In the genomic region with DNA sequence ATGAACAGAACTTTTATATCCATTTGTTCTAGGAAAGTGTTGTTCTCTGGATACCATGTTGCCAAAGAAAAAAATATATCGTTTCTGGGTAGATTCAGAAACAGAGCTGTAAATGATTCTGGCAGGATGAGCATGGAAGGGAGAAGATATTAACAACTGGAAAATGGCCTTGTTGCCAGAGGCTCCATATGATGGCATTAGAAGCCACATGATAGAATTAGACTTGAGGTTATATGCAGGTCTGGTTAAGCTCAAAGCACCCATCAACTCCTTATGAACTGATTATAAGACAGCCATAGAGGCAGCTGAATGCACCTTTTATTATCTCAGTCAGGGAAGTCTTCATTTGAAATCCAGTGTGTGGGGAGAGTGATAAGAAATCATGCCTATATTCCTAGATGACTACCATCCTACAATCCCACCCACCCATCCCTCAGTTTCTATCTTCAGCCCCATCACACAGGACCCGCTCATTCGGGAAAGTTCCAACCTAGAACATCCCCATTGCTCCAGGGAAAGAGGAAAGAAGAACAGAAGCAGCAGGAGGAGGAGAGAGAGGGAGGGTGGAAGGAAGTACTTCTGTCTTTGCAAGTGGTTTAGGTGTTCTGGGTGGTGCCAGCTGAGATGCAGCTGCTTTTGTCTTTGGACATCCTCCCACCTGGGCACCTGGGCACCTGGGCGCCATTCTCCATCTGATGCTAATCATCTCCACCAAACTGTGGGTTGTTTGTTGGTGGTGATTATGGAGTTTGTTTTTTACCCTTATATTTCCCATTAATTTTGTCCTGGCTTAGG, we compare ENCODE assay signal across 15 cellular contexts. TPM values are rescaled to one million over a fixed set of nuclear protein-coding genes. Genes with fewer than 3 reads are reported as not detected.
"Had no signal": no experiment of that assay in that cellular context is flagged by ENCODE, and none has a peak within 500 bp of the region (broad histone marks: within the 10 kb centered on the region; RNA-seq: fewer than 3 reads in every experiment).

No MANE protein-coding gene starts in this region.

- DNase-seq: activated CD4-positive, alpha-beta T cell treated with anti-CD3 and anti-CD28 coated beads, Interleukin-2, amount 10 ng/mL, durations not matched to agents 7 days and 5 days; activated CD8-positive, alpha-beta memory T cell treated with anti-CD3 and anti-CD28 coated beads, Interleukin-2, amount 50 U/mL, for 48 hours; activated naive CD8-positive, alpha-beta T cell treated with anti-CD3 and anti-CD28 coated beads for 36 hours; cerebellar nuclear complex; heart right ventricle; naive thymus-derived CD4-positive, alpha-beta T cell; small intestine; stimulated activated naive CD8-positive, alpha-beta T cell treated with anti-CD3 and anti-CD28 coated beads, Interleukin-15, Interleukin-2, amounts not matched to agents 100 U/mL and 50 U/mL, for 24 hours had no signal

- H3K27ac ChIP-seq: gastroesophageal sphincter had no signal

- H3K27me3 ChIP-seq: gastroesophageal sphincter, heart right ventricle, right atrium auricular region, upper lobe of left lung had no signal

- H3K9me3 Mint-ChIP-seq: activated CD4-positive, alpha-beta T cell treated with anti-CD3 and anti-CD28 coated beads, Interleukin-2, amount 10 ng/mL, durations not matched to agents 7 days and 5 days; activated naive CD8-positive, alpha-beta T cell treated with anti-CD3 and anti-CD28 coated beads for 36 hours; T-helper 2 cell treated with Interferon-gamma antibody and Interleukin-4, amounts not matched to agents 5 μg/mL and 100 μg/mL, for 36 hours had no signal

- H3K36me3 ChIP-seq: gastroesophageal sphincter, heart right ventricle, right atrium auricular region, upper lobe of left lung had no signal

- H3K9me3 ChIP-seq: gastroesophageal sphincter, heart right ventricle, right atrium auricular region, upper lobe of left lung had no signal

- H3K4me1 Mint-ChIP-seq: activated CD4-positive, alpha-beta T cell treated with anti-CD3 and anti-CD28 coated beads, Interleukin-2, amount 10 ng/mL, durations not matched to agents 7 days and 5 days; activated naive CD8-positive, alpha-beta T cell treated with anti-CD3 and anti-CD28 coated beads for 36 hours had no signal

- H3K4me3 Mint-ChIP-seq: activated CD4-positive, alpha-beta T cell treated with anti-CD3 and anti-CD28 coated beads, Interleukin-2, amount 10 ng/mL, durations not matched to agents 7 days and 5 days; activated naive CD8-positive, alpha-beta T cell treated with anti-CD3 and anti-CD28 coated beads for 36 hours; naive thymus-derived CD4-positive, alpha-beta T cell; T-helper 2 cell treated with Interferon-gamma antibody and Interleukin-4, amounts not matched to agents 5 μg/mL and 100 μg/mL, for 36 hours had no signal

- H3K36me3 Mint-ChIP-seq: activated naive CD8-positive, alpha-beta T cell treated with anti-CD3 and anti-CD28 coated beads for 36 hours; naive thymus-derived CD4-positive, alpha-beta T cell had no signal

- H3K4me3 ChIP-seq: gastroesophageal sphincter, heart right ventricle, lung, right atrium auricular region, upper lobe of left lung had no signal

- FAIRE-seq: small intestine had no signal

- H3K27ac Mint-ChIP-seq: activated CD4-positive, alpha-beta T cell treated with anti-CD3 and anti-CD28 coated beads, Interleukin-2, amount 10 ng/mL, durations not matched to agents 7 days and 5 days; activated naive CD8-positive, alpha-beta T cell treated with anti-CD3 and anti-CD28 coated beads for 36 hours; naive thymus-derived CD4-positive, alpha-beta T cell; progenitor cell of endocrine pancreas; T-helper 2 cell treated with Interferon-gamma antibody and Interleukin-4, amounts not matched to agents 5 μg/mL and 100 μg/mL, for 36 hours had no signal

RNA-seq across cellular contexts. Expression of a gene that starts 25.5 kb away (rescaled TPM):
- total RNA-seq: activated CD4-positive, alpha-beta T cell treated with anti-CD3 and anti-CD28 coated beads, Interleukin-2, amount 10 ng/mL, durations not matched to agents 7 days and 5 days; activated naive CD8-positive, alpha-beta T cell treated with anti-CD3 and anti-CD28 coated beads for 36 hours; mononuclear cell had no signal
- polyA plus RNA-seq: naive thymus-derived CD4-positive, alpha-beta T cell had no signal
